ENCODE assay signal across 25 cellular contexts in genomic region chr17:41118721-41119120, GRCh38. TPM values are rescaled to one million over a fixed set of nuclear protein-coding genes. Genes with fewer than 3 reads are reported as not detected.
DNase-seq lines count a peak whose midpoint lies in the region; ATAC-seq and TF ChIP-seq lines count a peak whose summit lies in the region.
"Had no signal": no experiment of that assay in that cellular context is flagged by ENCODE, and none has a peak within 500 bp of the region (broad histone marks: within the 10 kb centered on the region; RNA-seq: fewer than 3 reads in every experiment).

No MANE protein-coding gene starts in this region.

- H3K4me2 ChIP-seq in PC-3 (ENCODE audit: low read length), result no peak overlapping the region

- BruUV-seq in PC-3 (replicated peaks; lab: Mats Ljungman, UMichigan), result no TSS peak

- H3K27ac ChIP-seq in PC-3 (ENCODE audit: low read length), result peak overlapping the region; percentile 12; the same call in 1 of the 2 replicates
- H3K27ac ChIP-seq: GM23248 had no signal

- POLR2A ChIA-PET in activated CD4-positive, alpha-beta T cell treated with anti-CD3 and anti-CD28 coated beads for 36 hours (lab: Charles Lee), result no interaction called here
- POLR2A ChIA-PET in PC-3 (lab: Charles Lee; ENCODE audit: unreplicated experiment), result no interaction called here

- peaks cover 3% of the 10 kb centered on the region for H3K36me3 Mint-ChIP-seq in activated CD4-positive, alpha-beta T cell treated with anti-CD3 and anti-CD28 coated beads for 36 hours (ENCODE audit: low read depth)
- H3K36me3 Mint-ChIP-seq in chondrocyte (ENCODE audit: low read depth), result no peaks in the 10 kb centered on the region
- H3K36me3 Mint-ChIP-seq in osteocyte (ENCODE audit: unreplicated experiment), result no peaks in the 10 kb centered on the region
- H3K36me3 Mint-ChIP-seq: T-cell had no signal

- intact Hi-C loops in activated CD4-positive, alpha-beta T cell treated with anti-CD3 and anti-CD28 coated beads for 36 hours (cut with DNase I, micrococcal nuclease), result no loop called here
- intact Hi-C loops in PC-3 (cut with micrococcal nuclease), result no loop called here

- peak; percentile 39 for ATAC-seq in activated CD4-positive, alpha-beta T cell treated with anti-CD3 and anti-CD28 coated beads for 36 hours
- peak; percentile 79 for ATAC-seq in PC-3
- no peak for ATAC-seq in GM19023 (IDR thresholded peaks at IDR 0.05; ENCODE audit: unreplicated experiment)
- ATAC-seq in GM18511 (IDR thresholded peaks at IDR 0.05; ENCODE audit: unreplicated experiment), result no peak
- ATAC-seq: T-cell had no signal

- no peaks in the 10 kb centered on the region for H4K20me1 ChIP-seq in PC-3 (ENCODE audit: low read length)

- H3K9me3 ChIP-seq in PC-3 (ENCODE audit: low read length), result no peaks in the 10 kb centered on the region

- no peak overlapping the region for H3K27ac Mint-ChIP-seq in activated CD4-positive, alpha-beta T cell treated with anti-CD3 and anti-CD28 coated beads for 36 hours
- H3K27ac Mint-ChIP-seq in chondrocyte (ENCODE audit: unreplicated experiment) (peak overlapping the region; percentile 2), osteocyte (ENCODE audit: unreplicated experiment) (peak overlapping the region; percentile 69)
- H3K27ac Mint-ChIP-seq: CD8-positive, alpha-beta memory T cell; H9; T-cell had no signal

- H3K9me2 ChIP-seq in PC-3 (replicated peaks; ENCODE audit: low read length), result no peaks in the 10 kb centered on the region

- H3K27me3 Mint-ChIP-seq in activated CD4-positive, alpha-beta T cell treated with anti-CD3 and anti-CD28 coated beads for 36 hours, result peaks cover 3% of the 10 kb centered on the region
- no peaks in the 10 kb centered on the region for H3K27me3 Mint-ChIP-seq in chondrocyte (ENCODE audit: low read depth)
- no peaks in the 10 kb centered on the region for H3K27me3 Mint-ChIP-seq in osteocyte (ENCODE audit: unreplicated experiment)

- TF ChIP-seq CTCF in PC-3 (conservative IDR thresholded peaks at IDR 0.05; ENCODE audit: low read depth, low read length) (no peak), chondrocyte (IDR thresholded peaks at IDR 0.05) (no peak), osteocyte (IDR thresholded peaks at IDR 0.05) (no peak)

- no peaks in the 10 kb centered on the region for H3K36me3 ChIP-seq in PC-3 (ENCODE audit: low read depth, low read length)

- no peaks in the 10 kb centered on the region for H3K27me3 ChIP-seq in PC-3 (ENCODE audit: low read length)

- H3K4me1 Mint-ChIP-seq in activated CD4-positive, alpha-beta T cell treated with anti-CD3 and anti-CD28 coated beads for 36 hours, result peaks cover 31% of the 10 kb centered on the region
- peaks cover 28% of the 10 kb centered on the region for H3K4me1 Mint-ChIP-seq in chondrocyte (ENCODE audit: low read depth)
- H3K4me1 Mint-ChIP-seq in osteocyte (ENCODE audit: unreplicated experiment), result peaks cover 30% of the 10 kb centered on the region

- H3K4me3 Mint-ChIP-seq in activated CD4-positive, alpha-beta T cell treated with anti-CD3 and anti-CD28 coated beads for 36 hours, result no peak overlapping the region
- H3K4me3 Mint-ChIP-seq in chondrocyte (ENCODE audit: unreplicated experiment) (no peak overlapping the region), osteocyte (ENCODE audit: unreplicated experiment) (no peak overlapping the region)
- H3K4me3 Mint-ChIP-seq: CD8-positive, alpha-beta memory T cell; H9; T-cell had no signal

- no peak overlapping the region for H3K9ac ChIP-seq in PC-3 (ENCODE audit: low read length)
- H3K9ac ChIP-seq: GM23248 had no signal

- H3K79me2 ChIP-seq in PC-3 (ENCODE audit: low read length), result no peaks in the 10 kb centered on the region

- CTCF ChIA-PET in activated CD4-positive, alpha-beta T cell treated with anti-CD3 and anti-CD28 coated beads for 36 hours (lab: Charles Lee), result no interaction called here
- CTCF ChIA-PET in PC-3 (lab: Charles Lee), result no interaction called here

- peaks cover 3% of the 10 kb centered on the region for H3K9me3 Mint-ChIP-seq in activated CD4-positive, alpha-beta T cell treated with anti-CD3 and anti-CD28 coated beads for 36 hours (ENCODE audit: low read depth)
- no peaks in the 10 kb centered on the region for H3K9me3 Mint-ChIP-seq in chondrocyte (ENCODE audit: low read depth)
- no peaks in the 10 kb centered on the region for H3K9me3 Mint-ChIP-seq in osteocyte (ENCODE audit: unreplicated experiment)

- H2AFZ ChIP-seq in PC-3 (ENCODE audit: low read length), result 0 out of 2 replicates have a peak overlapping the region, but pooled peaks have one; percentile 40
- H2AFZ ChIP-seq: GM23248 had no signal

- DNase-seq in activated CD4-positive, alpha-beta T cell treated with anti-CD3 and anti-CD28 coated beads for 36 hours, result no peak
- no peak for DNase-seq in activated CD4-positive, alpha-beta T cell treated with anti-CD3 and anti-CD28 coated beads, Interleukin-2, amount 50 U/mL, for 48 hours
- DNase-seq in PC-3, result peak; percentile 60
- no peak for DNase-seq in chondrocyte (ENCODE audit: low spot score)
- DNase-seq in osteocyte (ENCODE audit: extremely low spot score, unreplicated experiment), result no peak
- DNase-seq in midbrain (lab: John Stamatoyannopoulos, UW), result no peak
- DNase-seq: 8988T; AML-193; C1 segment of cervical spinal cord; Calu3; CD8-positive, alpha-beta memory T cell; DMS153; GM23248; H9; Karpas-422; NCI-H1417; NCI-H1694 treated with DMSO at 0.1 percent for 48 hours; NCI-H446; NCI-H526 treated with DMSO at 0.1 percent for 48 hours; OCI-M1; SHP77; T-cell had no signal

- peaks cover 10% of the 10 kb centered on the region for H3K4me1 ChIP-seq in PC-3 (ENCODE audit: insufficient read depth, low read length)

- H3F3A ChIP-seq in PC-3 (ENCODE audit: low read length, unreplicated experiment), result no peaks in the 10 kb centered on the region

- no peak overlapping the region for H3K4me3 ChIP-seq in PC-3 (ENCODE audit: low read length)
- H3K4me3 ChIP-seq: GM23248 had no signal

RNA-seq across cellular contexts. Expression of gene KRTAP4-11, which starts 0.5 kb away (rescaled TPM):
- not detected for total RNA-seq in activated CD4-positive, alpha-beta T cell treated with anti-CD3 and anti-CD28 coated beads for 36 hours
- not detected in 2 replicates for total RNA-seq in PC-3 (2014; rRNA removed)
- total RNA-seq in chondrocyte, result not detected in 3 replicates
- total RNA-seq in osteocyte, result not detected in 2 replicates
- total RNA-seq: Calu3; CD8-positive, alpha-beta memory T cell; GM23248; H9; M059J; T-cell had no signal

RNA-seq across cellular contexts. Expression of gene KRTAP4-12, which starts 5.3 kb away (rescaled TPM):
- total RNA-seq in activated CD4-positive, alpha-beta T cell treated with anti-CD3 and anti-CD28 coated beads for 36 hours, result not detected
- not detected in 2 replicates for total RNA-seq in PC-3 (2014; rRNA removed)
- not detected in 3 replicates for total RNA-seq in chondrocyte
- total RNA-seq in osteocyte, result not detected in 2 replicates
- total RNA-seq: Calu3; CD8-positive, alpha-beta memory T cell; GM23248; H9; M059J; T-cell had no signal

RNA-seq across cellular contexts. Expression of gene KRTAP4-9, which starts 13.5 kb away (rescaled TPM):
- total RNA-seq in activated CD4-positive, alpha-beta T cell treated with anti-CD3 and anti-CD28 coated beads for 36 hours, result not detected
- total RNA-seq in PC-3 (2014; rRNA removed) (not detected in 2 replicates), chondrocyte (not detected in 3 replicates), osteocyte (not detected in 2 replicates)
- total RNA-seq: Calu3; CD8-positive, alpha-beta memory T cell; GM23248; H9; M059J; T-cell had no signal

RNA-seq across cellular contexts. Expression of gene KRTAP4-16, which starts 16.7 kb away (rescaled TPM):
- not detected for total RNA-seq in activated CD4-positive, alpha-beta T cell treated with anti-CD3 and anti-CD28 coated beads for 36 hours
- total RNA-seq in PC-3 (2014; rRNA removed) (not detected in 2 replicates), chondrocyte (not detected in 3 replicates), osteocyte (not detected in 2 replicates)
- total RNA-seq: Calu3; CD8-positive, alpha-beta memory T cell; GM23248; H9; M059J; T-cell had no signal

RNA-seq across cellular contexts. Expression of gene KRTAP4-8, which starts 20.8 kb away (rescaled TPM):
- not detected for total RNA-seq in activated CD4-positive, alpha-beta T cell treated with anti-CD3 and anti-CD28 coated beads for 36 hours
- total RNA-seq in PC-3 (2014; rRNA removed) (not detected in 2 replicates), chondrocyte (not detected in 3 replicates), osteocyte (not detected in 2 replicates)
- total RNA-seq: Calu3; CD8-positive, alpha-beta memory T cell; GM23248; H9; T-cell had no signal

Comparison
In these comparisons a context has a peak if more than half of its experiments do, and no peak if none do; other contexts are left out.
1. ATAC-seq: peak in activated CD4-positive, alpha-beta T cell treated with anti-CD3 and anti-CD28 coated beads for 36 hours (single experiment) and PC-3 (single experiment); none in GM19023 (single experiment) and GM18511 (single experiment).